32 cellular contexts compared by ENCODE assay signal in genomic region chr15:62428259-62428658, GRCh38.
"Had no signal": no experiment of that assay in that cellular context is flagged by ENCODE, and none has a peak within 500 bp of the region (broad histone marks: within the 10 kb centered on the region; RNA-seq: fewer than 3 reads in every experiment).

No MANE protein-coding gene starts in this region.

- H3K4me1 ChIP-seq: adrenal gland, body of pancreas, colonic mucosa, esophagus squamous epithelium had no signal

- H3K27me3 ChIP-seq: adrenal gland, body of pancreas, colonic mucosa, esophagus squamous epithelium, gastroesophageal sphincter had no signal

- H3K4me3 ChIP-seq: adrenal gland, body of pancreas, colonic mucosa, esophagus squamous epithelium, gastroesophageal sphincter had no signal

- H3K27me3 Mint-ChIP-seq: activated CD4-positive, alpha-beta memory T cell treated with anti-CD3 and anti-CD28 coated beads for 36 hours; activated CD4-positive, alpha-beta T cell treated with anti-CD3 and anti-CD28 coated beads for 36 hours; activated CD8-positive, alpha-beta memory T cell treated with anti-CD3 and anti-CD28 coated beads, Interleukin-2, amount 10 ng/mL, durations not matched to agents 7 days and 5 days; activated naive CD8-positive, alpha-beta T cell treated with anti-CD3 and anti-CD28 coated beads for 36 hours; activated naive CD8-positive, alpha-beta T cell treated with anti-CD3 and anti-CD28 coated beads, Interleukin-2, amount 50 U/mL, for 24 hours had no signal

- ATAC-seq: activated CD4-positive, alpha-beta T cell treated with anti-CD3 and anti-CD28 coated beads for 36 hours; activated CD8-positive, alpha-beta memory T cell treated with anti-CD3 and anti-CD28 coated beads, Interleukin-2, amount 10 ng/mL, durations not matched to agents 7 days and 5 days; activated CD8-positive, alpha-beta T cell treated with anti-CD3 and anti-CD28 coated beads, Interleukin-2, amount 10 ng/mL, durations not matched to agents 7 days and 5 days; activated naive CD8-positive, alpha-beta T cell treated with anti-CD3 and anti-CD28 coated beads, Interleukin-2, amount 50 U/mL, for 24 hours; body of pancreas; gastroesophageal sphincter; T-helper 17 cell had no signal

- H3K9me3 Mint-ChIP-seq: activated CD4-positive, alpha-beta memory T cell treated with anti-CD3 and anti-CD28 coated beads for 36 hours; activated CD4-positive, alpha-beta T cell treated with anti-CD3 and anti-CD28 coated beads, Interleukin-2, amount 10 ng/mL, durations not matched to agents 24 days and 14 days; activated naive CD4-positive, alpha-beta T cell treated with anti-CD3 and anti-CD28 coated beads for 36 hours; activated naive CD4-positive, alpha-beta T cell treated with anti-CD3 and anti-CD28 coated beads, Interleukin-2, amount 50 U/mL, for 24 hours; activated naive CD8-positive, alpha-beta T cell treated with anti-CD3 and anti-CD28 coated beads for 36 hours; activated naive CD8-positive, alpha-beta T cell treated with anti-CD3 and anti-CD28 coated beads, Interleukin-2, amount 50 U/mL, for 24 hours; activated T-helper 1 cell treated with anti-CD3 and anti-CD28 coated beads, Interleukin-12 subunit alpha, Interleukin-12 subunit beta, Interleukin-2, Interleukin-4 antibody, amounts not matched to agents 30 ng/mL and 10 ng/mL and 1 ng/mL, durations not matched to agents 14 hours and 24 hours and 36 hours; activated T-helper 2 cell treated with anti-CD3 and anti-CD28 coated beads, Interferon-gamma antibody, Interleukin-2, Interleukin-4, amounts not matched to agents 10 μg/mL and 5 μg/mL and 100 μg/mL, durations not matched to agents 14 hours and 24 hours and 36 hours; T-helper 2 cell treated with Interferon-gamma antibody and Interleukin-4, amounts not matched to agents 5 μg/mL and 100 μg/mL, for 36 hours had no signal

- H3K36me3 Mint-ChIP-seq: activated CD4-positive, alpha-beta memory T cell treated with anti-CD3 and anti-CD28 coated beads for 36 hours; activated CD8-positive, alpha-beta memory T cell treated with anti-CD3 and anti-CD28 coated beads, Interleukin-2, amount 10 ng/mL, durations not matched to agents 7 days and 5 days; activated naive CD4-positive, alpha-beta T cell treated with anti-CD3 and anti-CD28 coated beads, Interleukin-2, amount 50 U/mL, for 24 hours; activated naive CD8-positive, alpha-beta T cell treated with anti-CD3 and anti-CD28 coated beads for 36 hours had no signal

- H3K4me3 Mint-ChIP-seq: activated CD4-positive, alpha-beta memory T cell treated with anti-CD3 and anti-CD28 coated beads for 36 hours; activated CD4-positive, alpha-beta T cell treated with anti-CD3 and anti-CD28 coated beads for 36 hours; activated CD4-positive, alpha-beta T cell treated with anti-CD3 and anti-CD28 coated beads, Interleukin-2, amount 10 ng/mL, durations not matched to agents 24 days and 14 days; activated CD8-positive, alpha-beta memory T cell treated with anti-CD3 and anti-CD28 coated beads, Interleukin-2, amount 10 ng/mL, durations not matched to agents 7 days and 5 days; activated CD8-positive, alpha-beta T cell treated with anti-CD3 and anti-CD28 coated beads, Interleukin-2, amount 10 ng/mL, durations not matched to agents 7 days and 5 days; activated naive CD4-positive, alpha-beta T cell treated with anti-CD3 and anti-CD28 coated beads for 36 hours; activated naive CD4-positive, alpha-beta T cell treated with anti-CD3 and anti-CD28 coated beads, Interleukin-2, amount 50 U/mL, for 24 hours; activated naive CD8-positive, alpha-beta T cell treated with anti-CD3 and anti-CD28 coated beads for 36 hours; activated naive CD8-positive, alpha-beta T cell treated with anti-CD3 and anti-CD28 coated beads, Interleukin-2, amount 50 U/mL, for 24 hours; activated T-helper 1 cell treated with anti-CD3 and anti-CD28 coated beads, Interleukin-12 subunit alpha, Interleukin-12 subunit beta, Interleukin-2, Interleukin-4 antibody, amounts not matched to agents 30 ng/mL and 10 ng/mL and 1 ng/mL, durations not matched to agents 14 hours and 24 hours and 36 hours; T-helper 17 cell; T-helper 2 cell treated with Interferon-gamma antibody and Interleukin-4, amounts not matched to agents 5 μg/mL and 100 μg/mL, for 36 hours had no signal

- H3K27ac ChIP-seq: adrenal gland, body of pancreas, colonic mucosa, epithelial cell of prostate, esophagus squamous epithelium, gastroesophageal sphincter had no signal

- H3K36me3 ChIP-seq: adrenal gland, colonic mucosa, esophagus squamous epithelium, gastroesophageal sphincter had no signal

- H3K27ac Mint-ChIP-seq: activated CD4-positive, alpha-beta memory T cell treated with anti-CD3 and anti-CD28 coated beads for 36 hours; activated CD4-positive, alpha-beta T cell treated with anti-CD3 and anti-CD28 coated beads for 36 hours; activated CD4-positive, alpha-beta T cell treated with anti-CD3 and anti-CD28 coated beads, Interleukin-2, amount 10 ng/mL, durations not matched to agents 24 days and 14 days; activated CD8-positive, alpha-beta memory T cell treated with anti-CD3 and anti-CD28 coated beads, Interleukin-2, amount 10 ng/mL, durations not matched to agents 7 days and 5 days; activated CD8-positive, alpha-beta T cell treated with anti-CD3 and anti-CD28 coated beads, Interleukin-2, amount 10 ng/mL, durations not matched to agents 7 days and 5 days; activated naive CD4-positive, alpha-beta T cell treated with anti-CD3 and anti-CD28 coated beads for 36 hours; activated naive CD4-positive, alpha-beta T cell treated with anti-CD3 and anti-CD28 coated beads, Interleukin-2, amount 50 U/mL, for 24 hours; activated naive CD8-positive, alpha-beta T cell treated with anti-CD3 and anti-CD28 coated beads for 36 hours; activated naive CD8-positive, alpha-beta T cell treated with anti-CD3 and anti-CD28 coated beads, Interleukin-2, amount 50 U/mL, for 24 hours; activated T-helper 1 cell treated with anti-CD3 and anti-CD28 coated beads, Interleukin-12 subunit alpha, Interleukin-12 subunit beta, Interleukin-2, Interleukin-4 antibody, amounts not matched to agents 30 ng/mL and 10 ng/mL and 1 ng/mL, durations not matched to agents 14 hours and 24 hours and 36 hours; activated T-helper 2 cell treated with anti-CD3 and anti-CD28 coated beads, Interferon-gamma antibody, Interleukin-2, Interleukin-4, amounts not matched to agents 10 μg/mL and 5 μg/mL and 100 μg/mL, durations not matched to agents 14 hours and 24 hours and 36 hours; T-helper 17 cell; T-helper 2 cell treated with Interferon-gamma antibody and Interleukin-4, amounts not matched to agents 5 μg/mL and 100 μg/mL, for 36 hours had no signal

- DNase-seq: activated CD4-positive, alpha-beta memory T cell treated with anti-CD3 and anti-CD28 coated beads for 36 hours; activated CD4-positive, alpha-beta T cell treated with anti-CD3 and anti-CD28 coated beads for 36 hours; activated CD4-positive, alpha-beta T cell treated with anti-CD3 and anti-CD28 coated beads, Interleukin-2, amount 10 ng/mL, durations not matched to agents 24 days and 14 days; activated CD4-positive, CD25-positive, alpha-beta regulatory T cell; activated CD4-positive, CD25-positive, alpha-beta regulatory T cell treated with anti-CD3 and anti-CD28 coated beads, Interleukin-2, amount 50 U/mL, for 72 hours; activated CD8-positive, alpha-beta memory T cell treated with anti-CD3 and anti-CD28 coated beads, Interleukin-2, amount 10 ng/mL, durations not matched to agents 7 days and 5 days; activated CD8-positive, alpha-beta memory T cell treated with anti-CD3 and anti-CD28 coated beads, Interleukin-2, amount 50 U/mL, for 4 hours; activated CD8-positive, alpha-beta T cell treated with anti-CD3 and anti-CD28 coated beads, Interleukin-2, amount 10 ng/mL, durations not matched to agents 7 days and 5 days; activated effector memory CD4-positive, alpha-beta T cell treated with anti-CD3 and anti-CD28 coated beads, Interleukin-2, amount 50 U/mL, for 16 hours; activated naive CD4-positive, alpha-beta T cell treated with anti-CD3 and anti-CD28 coated beads for 36 hours; activated naive CD8-positive, alpha-beta T cell treated with anti-CD3 and anti-CD28 coated beads for 36 hours; activated naive CD8-positive, alpha-beta T cell treated with anti-CD3 and anti-CD28 coated beads, Interleukin-2, amount 50 U/mL, for 24 hours; activated T-cell treated with anti-CD3 and anti-CD28 coated beads, Interleukin-2, amount 50 U/mL, for 1 hour; activated T-cell treated with anti-CD3 and anti-CD28 coated beads, Interleukin-2, amount 50 U/mL, for 48 hours; adrenal gland; amygdala; aorta; body of pancreas; caudate nucleus; colonic mucosa; effector CD8-positive, alpha-beta T cell; esophagus squamous epithelium; foreskin melanocyte; T-helper 1 cell; T-helper 17 cell; T1000 had no signal

- H3K9me3 ChIP-seq: adrenal gland, body of pancreas, colonic mucosa, esophagus squamous epithelium, gastroesophageal sphincter had no signal

- H3K4me1 Mint-ChIP-seq: activated CD4-positive, alpha-beta T cell treated with anti-CD3 and anti-CD28 coated beads for 36 hours; activated CD4-positive, alpha-beta T cell treated with anti-CD3 and anti-CD28 coated beads, Interleukin-2, amount 10 ng/mL, durations not matched to agents 24 days and 14 days; activated CD8-positive, alpha-beta memory T cell treated with anti-CD3 and anti-CD28 coated beads, Interleukin-2, amount 10 ng/mL, durations not matched to agents 7 days and 5 days; activated naive CD4-positive, alpha-beta T cell treated with anti-CD3 and anti-CD28 coated beads, Interleukin-2, amount 50 U/mL, for 24 hours; activated naive CD8-positive, alpha-beta T cell treated with anti-CD3 and anti-CD28 coated beads for 36 hours; activated naive CD8-positive, alpha-beta T cell treated with anti-CD3 and anti-CD28 coated beads, Interleukin-2, amount 50 U/mL, for 24 hours; T-helper 17 cell had no signal
